ENCODE assay signal across 1 cellular context in the genomic region with DNA sequence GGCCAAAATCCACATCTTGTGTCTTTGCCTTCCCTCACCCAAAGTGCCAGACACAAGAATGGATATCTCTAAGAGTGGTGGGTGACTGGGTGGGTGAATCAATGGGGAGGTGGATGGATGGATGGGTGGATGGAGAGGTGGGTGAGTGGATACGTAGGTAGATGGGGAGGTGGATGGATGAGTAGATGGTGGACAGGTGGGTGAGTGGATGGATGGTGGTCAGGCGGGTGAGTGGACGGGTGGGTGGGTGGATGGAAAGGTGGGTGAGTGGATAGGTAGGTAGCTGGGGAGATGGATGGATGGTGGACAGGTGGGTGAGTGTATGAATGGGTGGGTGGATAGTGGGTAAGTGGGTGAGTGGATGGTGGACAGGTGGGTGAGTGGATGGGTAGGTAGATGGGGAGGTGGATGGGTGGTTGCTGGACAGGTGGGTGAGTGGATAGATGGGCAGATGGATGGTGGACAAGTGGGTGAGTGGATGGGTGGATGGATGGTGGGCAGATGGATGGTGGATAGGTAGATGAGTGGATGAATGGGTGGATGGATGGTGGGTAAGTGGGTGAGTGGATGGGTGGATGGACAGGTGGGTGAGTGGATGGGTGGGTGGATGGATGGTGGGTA.
TF ChIP-seq lines count a peak whose summit lies in the region.

No MANE protein-coding gene starts in this region.

TF ChIP-seq in HepG2, 621 proteins besides CTCF, POLR2A, EP300 and RAD21 (continued from another document):
- no peak for TF ChIP-seq FOXK2 (IDR thresholded peaks at IDR 0.05)
- peak; percentile 32; the same call in 1 of the 2 replicates for TF ChIP-seq POLR2AphosphoS5 (IDR thresholded peaks at IDR 0.05; ENCODE audit: low read depth, low read length)
- TF ChIP-seq JUNB (CRISPR knock-in tag; IDR thresholded peaks at IDR 0.05; ENCODE audit: borderline replicate concordance) = 0 out of 2 replicates have a peak, but pooled peaks have one; percentile 48
- TF ChIP-seq ARNT2 (CRISPR knock-in tag; IDR thresholded peaks at IDR 0.05; ENCODE audit: low read depth) = 0 out of 2 replicates have a peak, but pooled peaks have one; percentile 32
- TF ChIP-seq SP5 (CRISPR knock-in tag; IDR thresholded peaks at IDR 0.05; ENCODE audit: borderline replicate concordance, low read depth) = no peak
TF ChIP-seq in HepG2: peak in this region for 5.
